Comparison of ENCODE assay signal across 19 cellular contexts in the genomic region with DNA sequence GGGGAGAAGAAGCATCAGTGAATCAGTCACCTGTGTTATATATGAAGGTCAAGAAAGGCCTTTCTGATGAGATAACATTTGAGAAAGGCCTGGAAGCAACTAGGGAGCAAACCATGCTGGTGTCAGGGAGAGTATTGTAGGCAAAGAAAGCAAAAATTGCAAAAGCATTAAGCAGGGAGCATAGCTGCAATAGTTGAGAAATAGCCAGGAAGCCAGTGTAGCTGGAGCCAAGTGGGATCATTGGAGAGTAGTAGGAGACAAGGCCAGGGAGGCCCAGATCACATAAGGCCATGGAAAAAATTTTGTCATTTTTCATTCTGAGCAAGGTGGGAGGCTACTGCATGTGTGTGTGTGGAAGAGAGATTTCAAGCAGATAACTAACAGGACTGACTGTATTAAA.
"Had no signal": no experiment of that assay in that cellular context is flagged by ENCODE, and none has a peak within 500 bp of the region (broad histone marks: within the 10 kb centered on the region; RNA-seq: fewer than 3 reads in every experiment).

No MANE protein-coding gene starts in this region.

- H3K27ac ChIP-seq: ascending aorta, esophagus squamous epithelium, heart left ventricle, left lung, thyroid gland, VCaP had no signal

- H3K9me3 ChIP-seq: ascending aorta, esophagus squamous epithelium, heart left ventricle, left lung, thyroid gland had no signal

- ATAC-seq: activated T-cell treated with anti-CD3 and anti-CD28 coated beads, Interleukin-2, amount 50 U/mL, for 4 hours; effector memory CD8-positive, alpha-beta T cell; heart left ventricle; left lung had no signal

- H3K27me3 ChIP-seq: ascending aorta, esophagus squamous epithelium, left lung, thyroid gland had no signal

- H3K4me1 ChIP-seq: ascending aorta, heart left ventricle, left lung, thyroid gland had no signal

- H3K4me3 ChIP-seq: ascending aorta, esophagus squamous epithelium, heart left ventricle, left lung, thyroid gland had no signal

- DNase-seq: activated CD4-positive, alpha-beta T cell treated with anti-CD3 and anti-CD28 coated beads, Interleukin-2, amount 50 U/mL, for 1 hour; activated CD4-positive, CD25-positive, alpha-beta regulatory T cell treated with anti-CD3 and anti-CD28 coated beads, Interleukin-2, amount 50 U/mL, for 72 hours; activated CD8-positive, alpha-beta memory T cell treated with anti-CD3 and anti-CD28 coated beads, Interleukin-2, amount 50 U/mL, for 4 hours; activated naive CD4-positive, alpha-beta T cell treated with anti-CD3 and anti-CD28 coated beads, Interleukin-2, amount 10 ng/mL, durations not matched to agents 7 days and 5 days; activated T-cell treated with anti-CD3 and anti-CD28 coated beads, Interleukin-2, amount 50 U/mL, for 4 hours; effector memory CD8-positive, alpha-beta T cell; esophagus squamous epithelium; heart left ventricle; left lung; midbrain; occipital lobe; stimulated activated CD4-positive, alpha-beta T cell treated with anti-CD3 and anti-CD28 coated beads, Interleukin-12 subunit alpha, Interleukin-12 subunit beta, amount 100 ng/mL, for 4 hours; stimulated activated CD4-positive, alpha-beta T cell treated with anti-CD3 and anti-CD28 coated beads, Interleukin-1b, Interleukin-23, amount 100 ng/mL, for 48 hours; stimulated activated CD8-positive, alpha-beta memory T cell treated with anti-CD3 and anti-CD28 coated beads, Interleukin-4, amount 100 ng/mL, for 48 hours; stimulated activated naive CD4-positive, alpha-beta T cell; T-helper 2 cell; thyroid gland had no signal

- H3K36me3 ChIP-seq: ascending aorta, heart left ventricle, left lung, thyroid gland had no signal
